ENCODE assay signal across 23 cellular contexts in the genomic region with DNA sequence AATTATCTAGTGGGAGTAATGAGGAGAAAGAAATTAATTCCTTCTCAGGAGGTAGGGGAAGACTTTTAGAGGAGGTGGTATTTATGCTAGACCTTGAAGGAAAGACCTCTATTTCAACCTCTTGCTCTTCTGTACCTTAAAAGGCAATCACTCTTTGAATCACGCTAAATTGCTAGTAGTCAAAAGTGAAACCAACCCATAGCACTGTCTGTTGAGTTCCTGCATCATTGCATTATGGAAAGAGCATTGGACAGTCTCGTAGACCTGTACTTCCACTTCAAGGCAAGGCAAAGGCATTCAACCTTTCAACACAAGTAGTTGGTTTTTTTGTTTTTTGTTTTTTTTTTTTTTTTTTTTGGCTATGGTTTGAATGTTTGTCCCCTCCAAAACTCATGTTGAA.
"Had no signal": no experiment of that assay in that cellular context is flagged by ENCODE, and none has a peak within 500 bp of the region (broad histone marks: within the 10 kb centered on the region; RNA-seq: fewer than 3 reads in every experiment).

No MANE protein-coding gene starts in this region.

- H3K36me3 Mint-ChIP-seq: mesothelial cell of epicardium; stimulated activated memory B cell treated with anti-CD40 and anti-IgM and Interleukin-4, amounts not matched to agents 10 μg/mL and 1 μg/mL and 100 μg/mL, for 72 hours had no signal

- H3K9me3 Mint-ChIP-seq: activated T-cell treated with anti-CD3 and anti-CD28 coated beads, Interleukin-2, amount 50 U/mL, for 72 hours; central memory CD8-positive, alpha-beta T cell; mesothelial cell of epicardium; stimulated activated memory B cell treated with anti-CD40 and anti-IgM and Interleukin-4, amounts not matched to agents 10 μg/mL and 1 μg/mL and 100 μg/mL, for 72 hours had no signal

- DNase-seq: activated CD4-positive, alpha-beta T cell treated with anti-CD3 and anti-CD28 coated beads, Interleukin-2, amount 50 U/mL, for 1 hour; activated CD8-positive, alpha-beta memory T cell treated with anti-CD3 and anti-CD28 coated beads for 24 hours; activated CD8-positive, alpha-beta memory T cell treated with anti-CD3 and anti-CD28 coated beads, Interleukin-2, amount 50 U/mL, for 48 hours; activated effector memory CD4-positive, alpha-beta T cell treated with anti-CD3 and anti-CD28 coated beads, Interleukin-2, amount 50 U/mL, for 16 hours; activated naive CD4-positive, alpha-beta T cell treated with anti-CD3 and anti-CD28 coated beads, Interleukin-2, amount 50 U/mL, for 16 hours; activated T-cell treated with anti-CD3 and anti-CD28 coated beads, Interleukin-2, amount 50 U/mL, for 72 hours; aorta; colonic mucosa; erythroblast; foreskin melanocyte; glutamatergic neuron; hippocampal formation; left cardiac atrium; lower lobe of right lung; occipital lobe; posterior cingulate gyrus; sigmoid colon; spleen; stimulated activated CD4-positive, alpha-beta T cell treated with anti-CD3 and anti-CD28 coated beads, Interleukin-4, amount 100 ng/mL, for 4 hours; upper lobe of right lung had no signal

- H3K4me1 Mint-ChIP-seq: central memory CD8-positive, alpha-beta T cell; mesothelial cell of epicardium; stimulated activated memory B cell treated with anti-CD40 and anti-IgM and Interleukin-4, amounts not matched to agents 10 μg/mL and 1 μg/mL and 100 μg/mL, for 72 hours had no signal

- H3K27me3 ChIP-seq: colonic mucosa, sigmoid colon, spleen, upper lobe of right lung had no signal

- H3K27ac ChIP-seq: colonic mucosa, lower lobe of right lung, sigmoid colon, spleen, upper lobe of right lung had no signal

- H3K9me3 ChIP-seq: colonic mucosa, lower lobe of right lung, sigmoid colon, spleen, upper lobe of right lung had no signal

- H3K27me3 Mint-ChIP-seq: stimulated activated memory B cell treated with anti-CD40 and anti-IgM and Interleukin-4, amounts not matched to agents 10 μg/mL and 1 μg/mL and 100 μg/mL, for 72 hours had no signal

- H3K4me3 Mint-ChIP-seq: activated T-cell treated with anti-CD3 and anti-CD28 coated beads, Interleukin-2, amount 50 U/mL, for 72 hours; central memory CD8-positive, alpha-beta T cell; mesothelial cell of epicardium; stimulated activated memory B cell treated with anti-CD40 and anti-IgM and Interleukin-4, amounts not matched to agents 10 μg/mL and 1 μg/mL and 100 μg/mL, for 72 hours had no signal

- H3K27ac Mint-ChIP-seq: activated T-cell treated with anti-CD3 and anti-CD28 coated beads, Interleukin-2, amount 50 U/mL, for 72 hours; mesothelial cell of epicardium; stimulated activated memory B cell treated with anti-CD40 and anti-IgM and Interleukin-4, amounts not matched to agents 10 μg/mL and 1 μg/mL and 100 μg/mL, for 72 hours had no signal

- H3K4me1 ChIP-seq: colonic mucosa, lower lobe of right lung, sigmoid colon, spleen, upper lobe of right lung had no signal

- H3K36me3 ChIP-seq: colonic mucosa, lower lobe of right lung, sigmoid colon, spleen, upper lobe of right lung had no signal

- H3K4me3 ChIP-seq: colonic mucosa, lower lobe of right lung, sigmoid colon, spleen, upper lobe of right lung had no signal
